Comparison of ENCODE assay signal across 8 cellular contexts in the genomic region with DNA sequence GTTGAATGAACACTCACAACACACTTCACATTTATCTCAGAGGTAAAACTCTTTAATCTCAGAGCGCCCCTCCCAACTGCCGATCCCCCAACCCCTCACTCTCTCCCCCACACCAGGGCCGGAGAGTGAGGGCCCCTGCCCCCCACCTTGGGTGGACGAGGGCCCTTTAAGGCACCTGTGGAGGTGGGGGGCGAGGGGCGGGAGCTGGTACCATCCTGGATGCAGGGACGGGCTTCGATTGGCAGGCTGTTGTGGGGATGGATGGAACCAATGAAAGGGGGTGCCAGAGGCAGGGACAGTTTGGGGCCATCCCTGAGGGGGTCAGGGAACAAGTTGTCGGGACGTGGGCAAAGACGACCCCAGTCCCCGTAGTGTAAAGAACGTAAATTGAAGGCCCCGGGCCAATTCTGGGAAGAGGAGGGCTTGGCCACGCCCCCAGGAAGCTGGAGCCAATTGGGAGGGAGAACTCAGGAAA. TPM values are rescaled to one million over a fixed set of nuclear protein-coding genes. Genes with fewer than 3 reads are reported as not detected.
DNase-seq lines count a peak whose midpoint lies in the region; ATAC-seq and TF ChIP-seq lines count a peak whose summit lies in the region.

No MANE protein-coding gene starts in this region.

- peak overlapping the region; percentile 89 for H3K4me3 ChIP-seq in DOHH2 (ENCODE audit: low read length)
- H3K4me3 ChIP-seq in HAP-1, result peak overlapping the region; percentile 18
- H3K4me3 ChIP-seq in right cardiac atrium (ENCODE audit: low read length), result peak overlapping the region; percentile 15
- peak overlapping the region in 4 of 5 donors; percentile 35 to 72 (median 52) for H3K4me3 ChIP-seq in subcutaneous abdominal adipose tissue (ENCODE audit: low read depth in 1 of 5, low read length in 5 of 5)

- DNase-seq in HAP-1 (ENCODE audit: low spot score in 2 of 2) (no peak), right cardiac atrium (no peak), NCI-H446 (lab: John Stamatoyannopoulos, UW) (no peak), HPDE6-E6E7 (ENCODE audit: extremely low spot score) (no peak), OCI-M1 (lab: John Stamatoyannopoulos, UW) (no peak)

- peak overlapping the region in 4 of 5 donors; percentile 1 to 65 (median 57) for H3K9ac ChIP-seq in subcutaneous abdominal adipose tissue (ENCODE audit: low read length in 5 of 5)

- no peak for TF ChIP-seq CTCF in DOHH2 (IDR thresholded peaks at IDR 0.05; ENCODE audit: low read depth, low read length, poor library complexity, severe bottlenecking)

- H3K36me3 ChIP-seq in DOHH2 (ENCODE audit: control insufficient read depth, low read length) (peaks cover 24% of the 10 kb centered on the region), HAP-1 (replicated peaks) (peaks cover 16% of the 10 kb centered on the region), subcutaneous abdominal adipose tissue (ENCODE audit: control insufficient read depth in 5 of 5, insufficient read depth in 5 of 5, low read length in 5 of 5) (peaks cover 0 to 30% (median 9%) of the 10 kb centered on the region in 5 donors)

- intact Hi-C loops in right cardiac atrium (cut with DNase I), result loop anchor here in 3 of 4 donors (5.0 to 10.0 kb wide), 2 partner anchors 52 to 54 kb away; partner anchors contain the start of genes MED25 (in 3 of the 3) and FUZ (in 2 of the 3)

- H3K4me2 ChIP-seq in DOHH2 (ENCODE audit: low read length), result peak overlapping the region; percentile 98

- ATAC-seq in SK-N-SH treated with all-trans-retinoic acid at 6 μM for 48 hours, result peak; percentile 2
- peak; percentile 4 to 8 for ATAC-seq in right cardiac atrium

- 0 out of 2 replicates have a peak, but pooled peaks cover 10% of the 10 kb centered on the region for H4K20me1 ChIP-seq in DOHH2 (ENCODE audit: control insufficient read depth, insufficient read depth, low read depth, low read length)

- H3K4me1 ChIP-seq in DOHH2 (ENCODE audit: control insufficient read depth, low read length) (peaks cover 48% of the 10 kb centered on the region), HAP-1 (peaks cover 21% of the 10 kb centered on the region), right cardiac atrium (ENCODE audit: control insufficient read depth, insufficient read depth, low read length) (peaks cover 4% of the 10 kb centered on the region), subcutaneous abdominal adipose tissue (ENCODE audit: control insufficient read depth in 5 of 5, insufficient read depth in 5 of 5, low read length in 5 of 5) (peaks cover 8 to 61% (median 50%) of the 10 kb centered on the region in 5 donors)

- in situ Hi-C loops in HAP-1 (cut with MboI; ENCODE audit: low sequenced_read_pairs), result loop anchor here (25.0 kb wide), 1 partner anchor 382 kb away; the partner anchor contains the start of genes RPL13A and RPS11

- H3K27me3 ChIP-seq in DOHH2 (ENCODE audit: control insufficient read depth, low read length) (no peaks in the 10 kb centered on the region), HAP-1 (ENCODE audit: low read depth) (no peaks in the 10 kb centered on the region), right cardiac atrium (ENCODE audit: control insufficient read depth, insufficient read depth) (no peaks in the 10 kb centered on the region), subcutaneous abdominal adipose tissue (ENCODE audit: control insufficient read depth in 5 of 5, insufficient read depth in 4 of 5, low read length in 5 of 5) (no peaks in the 10 kb centered on the region)

- peaks cover 39% of the 10 kb centered on the region for H3K79me2 ChIP-seq in DOHH2 (ENCODE audit: control insufficient read depth, low read length)

- H3K27ac ChIP-seq in DOHH2 (ENCODE audit: low read depth, low read length), result peak overlapping the region; percentile 91
- H3K27ac ChIP-seq in right cardiac atrium (ENCODE audit: low read length), result peak overlapping the region; percentile 69
- peak overlapping the region; percentile 90 for H3K27ac ChIP-seq in subcutaneous abdominal adipose tissue (ENCODE audit: low read depth, low read length)

- WGBS in right cardiac atrium, result under 1% methylated on average over 15 of the region's 15 CpGs

- H3K9me3 ChIP-seq in DOHH2 (ENCODE audit: control insufficient read depth, insufficient read depth, low read length) (no peaks in the 10 kb centered on the region), HAP-1 (no peaks in the 10 kb centered on the region), right cardiac atrium (ENCODE audit: control insufficient read depth, low read length) (no peaks in the 10 kb centered on the region), subcutaneous abdominal adipose tissue (ENCODE audit: control insufficient read depth in 5 of 5, low read length in 5 of 5) (no peaks in the 10 kb centered on the region)

- no peaks in the 10 kb centered on the region for H3K9me2 ChIP-seq in DOHH2 (replicated peaks; ENCODE audit: control insufficient read depth, low read length)

- H3F3A ChIP-seq in DOHH2 (ENCODE audit: control insufficient read depth, insufficient read depth), result peaks cover 11% of the 10 kb centered on the region

TF ChIP-seq in SK-N-SH treated with all-trans-retinoic acid at 6 μM for 48 hours, 23 proteins besides CTCF, POLR2A, EP300 and RAD21:
- TF ChIP-seq GLIS3 (CRISPR knock-in tag; IDR thresholded peaks at IDR 0.05), result 0 out of 2 replicates have a peak, but pooled peaks have one; percentile 68
- TF ChIP-seq CSRNP3 (CRISPR knock-in tag; IDR thresholded peaks at IDR 0.05), result no peak

RNA-seq across cellular contexts. Expression of gene PNKP, which starts 1.7 kb away (rescaled TPM):
- 100 to 1,000 TPM in 1 of 4 donors, 10 to 100 TPM in 3; 38.6 to 144 (median 42.9) TPM for total RNA-seq in right cardiac atrium
- polyA plus RNA-seq in right cardiac atrium, result 40.8 TPM

RNA-seq across cellular contexts. Expression of gene AKT1S1, which starts 8.1 kb away (rescaled TPM):
- total RNA-seq in right cardiac atrium, result 10 to 100 TPM; 32.4 to 38.7 (median 36.4) TPM
- polyA plus RNA-seq in right cardiac atrium, result 40.2 TPM

RNA-seq across cellular contexts. Expression of gene TBC1D17, which starts 8.5 kb away (rescaled TPM):
- total RNA-seq in right cardiac atrium, result 10 to 100 TPM; 35.7 to 45.7 (median 42.1) TPM
- polyA plus RNA-seq in right cardiac atrium, result 35.6 TPM

RNA-seq across cellular contexts. Expression of gene PTOV1, which starts 18.1 kb away (rescaled TPM):
- total RNA-seq in right cardiac atrium, result 100 to 1,000 TPM; 127 to 146 (median 141) TPM
- 134 TPM for polyA plus RNA-seq in right cardiac atrium

RNA-seq across cellular contexts. Expression of gene IL4I1, which starts 27.6 kb away (rescaled TPM):
- under 1 TPM in 3 of 4 donors, not detected in 1; 0.24 to 0.92 (median 0.60) TPM for total RNA-seq in right cardiac atrium
- polyA plus RNA-seq in right cardiac atrium, result 0.29 TPM

Comparison
In these comparisons a context has a peak if more than half of its experiments do, and no peak if none do; other contexts are left out.
1. H3K4me3 ChIP-seq: peak in every context shown above with its lines; median percentile 89 in DOHH2; 52 in subcutaneous abdominal adipose tissue; 18 in HAP-1; 15 in right cardiac atrium.